ENCODE assay signal across 30 cellular contexts in genomic region chr10:28060031-28060607, GRCh38.
"Had no signal": no experiment of that assay in that cellular context is flagged by ENCODE, and none has a peak within 500 bp of the region (broad histone marks: within the 10 kb centered on the region; RNA-seq: fewer than 3 reads in every experiment).

No MANE protein-coding gene starts in this region.

- H3K27me3 Mint-ChIP-seq: activated CD4-positive, alpha-beta memory T cell treated with anti-CD3 and anti-CD28 coated beads for 36 hours; activated CD4-positive, alpha-beta T cell treated with anti-CD3 and anti-CD28 coated beads, Interleukin-2, amount 10 ng/mL, durations not matched to agents 24 days and 14 days; activated naive CD4-positive, alpha-beta T cell treated with anti-CD3 and anti-CD28 coated beads, Interleukin-2, amount 10 ng/mL, durations not matched to agents 7 days and 5 days; activated T-cell treated with anti-CD3 and anti-CD28 coated beads, Interleukin-2, amount 50 U/mL, for 24 hours; naive B cell; stimulated activated memory B cell treated with anti-CD40 and anti-IgM and Interleukin-4, amounts not matched to agents 10 μg/mL and 1 μg/mL and 100 μg/mL, for 72 hours had no signal

- H3K4me1 Mint-ChIP-seq: activated CD4-positive, alpha-beta T cell treated with anti-CD3 and anti-CD28 coated beads, Interleukin-2, amount 10 ng/mL, durations not matched to agents 24 days and 14 days; activated naive CD4-positive, alpha-beta T cell treated with anti-CD3 and anti-CD28 coated beads, Interleukin-2, amount 10 ng/mL, durations not matched to agents 7 days and 5 days; naive B cell; nephron progenitor cell; stimulated activated memory B cell treated with anti-CD40 and anti-IgM and Interleukin-4, amounts not matched to agents 10 μg/mL and 1 μg/mL and 100 μg/mL, for 72 hours had no signal

- H3K4me3 ChIP-seq: breast epithelium, heart left ventricle, left lung, lung, ovary, prostate gland, sigmoid colon, smooth muscle cell, stomach, thyroid gland, upper lobe of left lung, vagina had no signal

- H3K4me3 Mint-ChIP-seq: activated CD4-positive, alpha-beta memory T cell treated with anti-CD3 and anti-CD28 coated beads for 36 hours; activated CD4-positive, alpha-beta T cell treated with anti-CD3 and anti-CD28 coated beads, Interleukin-2, amount 10 ng/mL, durations not matched to agents 24 days and 14 days; activated naive CD4-positive, alpha-beta T cell treated with anti-CD3 and anti-CD28 coated beads, Interleukin-2, amount 10 ng/mL, durations not matched to agents 7 days and 5 days; activated T-cell treated with anti-CD3 and anti-CD28 coated beads, Interleukin-2, amount 50 U/mL, for 24 hours; naive B cell; nephron progenitor cell; stimulated activated memory B cell treated with anti-CD40 and anti-IgM and Interleukin-4, amounts not matched to agents 10 μg/mL and 1 μg/mL and 100 μg/mL, for 72 hours had no signal

- H3K9me3 Mint-ChIP-seq: activated CD4-positive, alpha-beta memory T cell treated with anti-CD3 and anti-CD28 coated beads for 36 hours; activated CD4-positive, alpha-beta T cell treated with anti-CD3 and anti-CD28 coated beads, Interleukin-2, amount 10 ng/mL, durations not matched to agents 24 days and 14 days; activated T-cell treated with anti-CD3 and anti-CD28 coated beads, Interleukin-2, amount 50 U/mL, for 24 hours; naive B cell; nephron progenitor cell; stimulated activated memory B cell treated with anti-CD40 and anti-IgM and Interleukin-4, amounts not matched to agents 10 μg/mL and 1 μg/mL and 100 μg/mL, for 72 hours had no signal

- DNase-seq: activated CD4-positive, alpha-beta memory T cell treated with anti-CD3 and anti-CD28 coated beads for 36 hours; activated CD4-positive, alpha-beta T cell treated with anti-CD3 and anti-CD28 coated beads, Interleukin-2, amount 10 ng/mL, durations not matched to agents 24 days and 14 days; activated CD4-positive, CD25-positive, alpha-beta regulatory T cell treated with anti-CD3 and anti-CD28 coated beads, Interleukin-2, amount 50 U/mL, for 72 hours; activated CD8-positive, alpha-beta memory T cell treated with anti-CD3 and anti-CD28 coated beads, Interleukin-2, amount 50 U/mL, for 48 hours; activated gamma-delta T cell; activated naive CD4-positive, alpha-beta T cell treated with anti-CD3 and anti-CD28 coated beads, Interleukin-2, amount 10 ng/mL, durations not matched to agents 7 days and 5 days; activated T-cell treated with anti-CD3 and anti-CD28 coated beads, Interleukin-2, amount 50 U/mL, for 24 hours; amygdala; central memory CD4-positive, alpha-beta T cell; foreskin keratinocyte; heart left ventricle; hypothalamus; left lung; naive B cell; nephron progenitor cell; ovary; sigmoid colon; stimulated activated CD4-positive, alpha-beta T cell treated with anti-CD3 and anti-CD28 coated beads, Interleukin-1b, Interleukin-23, amount 100 ng/mL, for 48 hours; stimulated activated CD4-positive, alpha-beta T cell treated with anti-CD3 and anti-CD28 coated beads, Interleukin-4, amount 100 ng/mL, for 4 hours; stimulated activated CD8-positive, alpha-beta memory T cell treated with anti-CD3 and anti-CD28 coated beads, Interleukin-4, amount 100 ng/mL, for 48 hours; stomach; T-helper 2 cell; thyroid gland; upper lobe of left lung had no signal

- ATAC-seq: foreskin keratinocyte; heart left ventricle; left lung; stimulated activated memory B cell treated with anti-CD40 and anti-IgM and Interleukin-4, amounts not matched to agents 10 μg/mL and 1 μg/mL and 100 μg/mL, for 72 hours had no signal

- H3K27ac Mint-ChIP-seq: activated CD4-positive, alpha-beta memory T cell treated with anti-CD3 and anti-CD28 coated beads for 36 hours; activated CD4-positive, alpha-beta T cell treated with anti-CD3 and anti-CD28 coated beads, Interleukin-2, amount 10 ng/mL, durations not matched to agents 24 days and 14 days; activated naive CD4-positive, alpha-beta T cell treated with anti-CD3 and anti-CD28 coated beads, Interleukin-2, amount 10 ng/mL, durations not matched to agents 7 days and 5 days; activated T-cell treated with anti-CD3 and anti-CD28 coated beads, Interleukin-2, amount 50 U/mL, for 24 hours; nephron progenitor cell; stimulated activated memory B cell treated with anti-CD40 and anti-IgM and Interleukin-4, amounts not matched to agents 10 μg/mL and 1 μg/mL and 100 μg/mL, for 72 hours had no signal
